ENCODE assay signal across 8 cellular contexts in the genomic region with DNA sequence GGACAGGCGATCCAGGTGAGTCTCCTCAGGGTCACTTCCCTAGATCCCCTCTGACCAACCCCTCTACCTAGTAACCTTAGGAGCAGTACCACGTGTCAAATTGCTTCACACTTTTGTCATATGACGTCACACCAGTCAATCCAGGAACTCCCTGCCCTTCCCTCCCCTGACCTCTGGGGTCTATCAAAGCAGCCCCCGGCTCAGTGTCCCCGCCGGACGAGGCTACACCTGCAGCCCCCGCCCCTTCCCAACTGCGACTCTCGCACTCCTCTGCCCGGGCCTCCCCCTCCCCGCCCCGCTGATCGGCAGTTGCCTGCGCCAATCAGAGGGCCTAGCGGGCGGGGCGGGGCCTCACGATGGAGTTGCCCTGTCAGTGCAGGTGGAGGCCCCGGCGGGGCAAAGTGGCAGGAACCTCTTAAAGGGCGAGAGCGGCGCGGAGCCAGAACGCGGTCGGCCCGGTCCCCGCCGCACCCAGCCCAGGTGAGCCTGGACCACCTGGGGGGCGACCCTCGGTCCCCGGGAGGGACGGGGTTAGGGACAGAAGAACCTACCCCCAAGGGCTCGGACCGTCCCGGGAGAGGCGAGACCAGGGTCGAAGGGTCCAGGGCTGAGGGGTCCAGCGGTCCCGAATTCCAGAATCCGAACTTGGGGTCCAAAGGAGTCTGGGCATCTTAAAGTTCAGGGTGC. TPM values are rescaled to one million over a fixed set of nuclear protein-coding genes. Genes with fewer than 3 reads are reported as not detected.
A peak's percentile ranks its signal among the peaks of the same experiment; 100 is the strongest.
DNase-seq lines count a peak whose midpoint lies in the region; ATAC-seq and TF ChIP-seq lines count a peak whose summit lies in the region.

No MANE protein-coding gene starts in this region.

- peak overlapping the region; percentile 82 for H3K27ac Mint-ChIP-seq in progenitor cell of endocrine pancreas

- H3K36me3 Mint-ChIP-seq in progenitor cell of endocrine pancreas (ENCODE audit: insufficient read depth): no peaks in the 10 kb centered on the region

- H3K4me1 Mint-ChIP-seq in progenitor cell of endocrine pancreas (ENCODE audit: low read depth): peaks cover 24% of the 10 kb centered on the region

- 4% methylated on average over 43 of the region's 43 CpGs for WGBS in urinary bladder

- peaks cover 10% of the 10 kb centered on the region for H3K27me3 Mint-ChIP-seq in progenitor cell of endocrine pancreas

- no peaks in the 10 kb centered on the region for H3K79me2 ChIP-seq in DND-41 (ENCODE audit: insufficient read depth, low read length)

- no peaks in the 10 kb centered on the region for H3K36me3 ChIP-seq in DND-41 (ENCODE audit: insufficient read depth, low read length)
- H3K36me3 ChIP-seq in HAP-1 (replicated peaks): no peaks in the 10 kb centered on the region; the same call in 1 of the 2 replicates
- H3K36me3 ChIP-seq in left ventricle myocardium inferior: no peaks in the 10 kb centered on the region
- no peaks in the 10 kb centered on the region for H3K36me3 ChIP-seq in urinary bladder (ENCODE audit: insufficient read depth)

- intact Hi-C loops in left ventricle myocardium inferior (cut with micrococcal nuclease): no loop called here

- H2AFZ ChIP-seq in DND-41 (ENCODE audit: low read depth, low read length): peak overlapping the region; percentile 92

- H3K27ac ChIP-seq in DND-41 (ENCODE audit: low read length) (peak overlapping the region; percentile 65), left ventricle myocardium inferior (replicated peaks) (peak overlapping the region; percentile 80), urinary bladder (ENCODE audit: low read depth) (no peak overlapping the region)

- peak overlapping the region; percentile 78 for H3K9ac ChIP-seq in DND-41 (ENCODE audit: low read depth, low read length)

- 0 out of 2 replicates have a peak, but pooled peaks cover 5% of the 10 kb centered on the region for H4K20me1 ChIP-seq in DND-41 (ENCODE audit: insufficient read depth, low read length)

- H3K27me3 ChIP-seq in DND-41 (ENCODE audit: insufficient read depth, low read length, poor library complexity) (no peaks in the 10 kb centered on the region), HAP-1 (ENCODE audit: low read depth) (no peaks in the 10 kb centered on the region), left ventricle myocardium inferior (ENCODE audit: low read depth) (peaks cover 23% of the 10 kb centered on the region)

- TF ChIP-seq CTCF in DND-41 (IDR thresholded peaks at IDR 0.05; ENCODE audit: borderline replicate concordance, extremely low read depth, low read length, poor library complexity, severe bottlenecking) (no peak), left ventricle myocardium inferior (IDR thresholded peaks at IDR 0.05; ENCODE audit: borderline replicate concordance) (no peak), progenitor cell of endocrine pancreas (IDR thresholded peaks at IDR 0.05; ENCODE audit: unreplicated experiment) (peak; percentile 21)

- in situ Hi-C loops in HAP-1 (cut with MboI; ENCODE audit: low sequenced_read_pairs): loop anchor here (25.0 kb wide), 1 partner anchor 1825 kb away; a partner anchor contains a TSS

- DNase-seq in DND-41 (peak; percentile 89), HAP-1 (ENCODE audit: low spot score in 2 of 2) (peak; percentile 72 to 92), NCI-H1105 (lab: John Stamatoyannopoulos, UW) (peak; percentile 75), T-helper 1 cell (peak; percentile 82 to 92 (median 87)), amniotic epithelial cell (ENCODE audit: low read depth) (peak; percentile 69), left ventricle myocardium inferior (peak; percentile 84), progenitor cell of endocrine pancreas (ENCODE audit: low spot score, unreplicated experiment) (peak; percentile 89)

- H3K9me3 ChIP-seq in DND-41 (ENCODE audit: insufficient read depth, low read length, severe bottlenecking) (no peaks in the 10 kb centered on the region), HAP-1 (no peaks in the 10 kb centered on the region), left ventricle myocardium inferior (replicated peaks) (no peaks in the 10 kb centered on the region)

- H3K4me3 ChIP-seq in DND-41 (ENCODE audit: low read depth in 1 of 2, low read length in 2 of 2): peak overlapping the region; percentile 50 to 87
- peak overlapping the region; percentile 95 for H3K4me3 ChIP-seq in HAP-1
- H3K4me3 ChIP-seq in left ventricle myocardium inferior: peak overlapping the region; percentile 84
- peak overlapping the region; percentile 84 for H3K4me3 ChIP-seq in urinary bladder (ENCODE audit: low read depth, low read length)

- peak; percentile 76 for ATAC-seq in DND-41 (ENCODE audit: insufficient read depth, low read depth)

- H3K4me1 ChIP-seq in DND-41 (ENCODE audit: insufficient read depth, low read length): peaks cover 45% of the 10 kb centered on the region
- H3K4me1 ChIP-seq in HAP-1: peaks cover 24% of the 10 kb centered on the region
- H3K4me1 ChIP-seq in left ventricle myocardium inferior: peaks cover 53% of the 10 kb centered on the region
- H3K4me1 ChIP-seq in urinary bladder (ENCODE audit: insufficient read depth): no peaks in the 10 kb centered on the region

- peak overlapping the region; percentile 97 for H3K4me2 ChIP-seq in DND-41 (ENCODE audit: insufficient read depth, low read length)

- no peaks in the 10 kb centered on the region for H3K9me3 Mint-ChIP-seq in progenitor cell of endocrine pancreas (ENCODE audit: low read depth)

- H3K4me3 Mint-ChIP-seq in progenitor cell of endocrine pancreas (ENCODE audit: low read depth): peak overlapping the region; percentile 78

RNA-seq across cellular contexts. Expression of a gene that starts 27.5 kb away (rescaled TPM):
- total RNA-seq in left ventricle myocardium inferior (23.4 TPM), progenitor cell of endocrine pancreas (96.2 and 102 TPM in 2 replicates), urinary bladder (37.4 TPM)
- 11.0 TPM for polyA plus RNA-seq in urinary bladder
